23 cellular contexts compared by ENCODE assay signal in genomic region chr10:84531396-84531795, GRCh38.
"Had no signal": no experiment of that assay in that cellular context is flagged by ENCODE, and none has a peak within 500 bp of the region (broad histone marks: within the 10 kb centered on the region; RNA-seq: fewer than 3 reads in every experiment).

No MANE protein-coding gene starts in this region.

- H3K36me3 ChIP-seq: gastroesophageal sphincter, neutrophil, ovary, prostate gland, tibial artery had no signal

- H3K27ac ChIP-seq: gastroesophageal sphincter, neutrophil, ovary, prostate gland, skin epidermis, tibial artery had no signal

- ATAC-seq: gastroesophageal sphincter; left colon; right cardiac atrium; stimulated activated effector memory CD8-positive, alpha-beta T cell treated with anti-CD3 and anti-CD28 coated beads, Interleukin-12 subunit alpha, Interleukin-12 subunit beta, amount 100 ng/mL, for 72 hours; stimulated activated naive CD8-positive, alpha-beta T cell treated with anti-CD3 and anti-CD28 coated beads, Interleukin-15, amount 100 ng/mL, for 72 hours had no signal

- H3K27me3 ChIP-seq: neutrophil, ovary, tibial artery had no signal

- DNase-seq: activated CD4-positive, alpha-beta memory T cell treated with anti-CD3 and anti-CD28 coated beads for 36 hours; activated CD4-positive, alpha-beta T cell treated with anti-CD3 and anti-CD28 coated beads for 48 hours; activated CD4-positive, CD25-positive, alpha-beta regulatory T cell; activated naive CD4-positive, alpha-beta T cell treated with Interleukin-2 at 50 U/mL for 16 hours; activated naive CD8-positive, alpha-beta T cell treated with anti-CD3 and anti-CD28 coated beads for 36 hours; activated T-cell treated with anti-CD3 and anti-CD28 coated beads, Interleukin-2, amount 50 U/mL, for 48 hours; cerebellar nuclear complex; cortex of kidney; head of caudate nucleus; hypothalamus; left colon; mesenchymal stem cell; ovary; right cardiac atrium; stimulated activated CD4-positive, alpha-beta T cell treated with anti-CD3 and anti-CD28 coated beads, Interleukin-1b, Interleukin-23, amount 100 ng/mL, for 48 hours; stimulated activated naive CD8-positive, alpha-beta T cell treated with anti-CD3 and anti-CD28 coated beads, Interleukin-15, amount 100 ng/mL, for 72 hours; T-helper 9 cell; tibial artery had no signal

- H3K4me1 ChIP-seq: gastroesophageal sphincter, prostate gland, tibial artery had no signal

- H3K9me3 ChIP-seq: neutrophil, ovary, prostate gland, tibial artery had no signal

- H3K4me3 ChIP-seq: gastroesophageal sphincter, ovary, prostate gland, skin epidermis, tibial artery had no signal
